18 cellular contexts compared by ENCODE assay signal in genomic region chr2:64319930-64320329, GRCh38.
"Had no signal": no experiment of that assay in that cellular context is flagged by ENCODE, and none has a peak within 500 bp of the region (broad histone marks: within the 10 kb centered on the region; RNA-seq: fewer than 3 reads in every experiment).

No MANE protein-coding gene starts in this region.

- DNase-seq: effector CD4-positive, alpha-beta T cell; endodermal cell; foreskin melanocyte; head of caudate nucleus; kidney; left cardiac atrium; left ventricle myocardium superior; mesenchymal stem cell; midbrain; occipital lobe; pancreas; right cardiac atrium; stimulated activated CD4-positive, alpha-beta T cell treated with anti-CD3 and anti-CD28 coated beads, Interleukin-2, amount 100 ng/mL, for 48 hours; stimulated activated naive CD8-positive, alpha-beta T cell treated with anti-CD3 and anti-CD28 coated beads, Interleukin-15, Interleukin-2, amounts not matched to agents 100 U/mL and 50 U/mL, for 24 hours; thyroid gland had no signal

- H3K4me3 Mint-ChIP-seq: endodermal cell; natural killer cell treated with Interleukin-12 subunit alpha and Interleukin-12 subunit beta and Interleukin-15 and Interleukin-18, amount 100 ng/mL, for 72 hours; type B pancreatic cell had no signal

- H3K36me3 Mint-ChIP-seq: natural killer cell treated with Interleukin-12 subunit alpha and Interleukin-12 subunit beta and Interleukin-15 and Interleukin-18, amount 100 ng/mL, for 72 hours; type B pancreatic cell had no signal

- H3K27ac Mint-ChIP-seq: endodermal cell, progenitor cell of endocrine pancreas, type B pancreatic cell had no signal

- H3K9me3 Mint-ChIP-seq: natural killer cell treated with Interleukin-12 subunit alpha and Interleukin-12 subunit beta and Interleukin-15 and Interleukin-18, amount 100 ng/mL, for 72 hours had no signal

- H3K27me3 Mint-ChIP-seq: type B pancreatic cell had no signal
